ENCODE assay signal across 1 cellular context in the genomic region with DNA sequence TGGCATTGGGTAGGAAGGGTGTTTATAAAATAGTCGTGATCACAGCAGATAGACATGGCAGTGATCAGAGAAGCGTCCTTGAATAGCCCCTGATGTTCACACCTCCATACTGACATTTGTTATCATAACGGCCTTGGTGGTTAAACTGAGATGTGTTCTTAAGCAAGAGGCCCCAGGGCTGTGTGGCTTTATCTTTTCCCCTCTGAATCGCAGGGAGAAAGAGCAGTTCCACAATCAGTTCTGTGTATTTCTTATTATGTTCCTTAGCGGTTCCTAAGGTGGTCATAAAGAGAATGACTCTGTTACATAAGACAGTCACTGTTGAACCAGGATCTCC.
A peak's percentile ranks its signal among the peaks of the same experiment; 100 is the strongest.
TF ChIP-seq lines count a peak whose summit lies in the region.

No MANE protein-coding gene starts in this region.

TF ChIP-seq in HEK293, 187 proteins besides CTCF, POLR2A, EP300 and RAD21 (continued from another document):
- TF ChIP-seq ZNF561 (tag by site-specific recombination; IDR thresholded peaks at IDR 0.05; ENCODE audit: borderline replicate concordance), result 0 out of 2 replicates have a peak, but pooled peaks have one; percentile 9
- TF ChIP-seq ZNF571 (tag by site-specific recombination; IDR thresholded peaks at IDR 0.05), result no peak
- no peak for TF ChIP-seq ZSCAN30 (tag by site-specific recombination; IDR thresholded peaks at IDR 0.05)
- TF ChIP-seq, protein P1, sequence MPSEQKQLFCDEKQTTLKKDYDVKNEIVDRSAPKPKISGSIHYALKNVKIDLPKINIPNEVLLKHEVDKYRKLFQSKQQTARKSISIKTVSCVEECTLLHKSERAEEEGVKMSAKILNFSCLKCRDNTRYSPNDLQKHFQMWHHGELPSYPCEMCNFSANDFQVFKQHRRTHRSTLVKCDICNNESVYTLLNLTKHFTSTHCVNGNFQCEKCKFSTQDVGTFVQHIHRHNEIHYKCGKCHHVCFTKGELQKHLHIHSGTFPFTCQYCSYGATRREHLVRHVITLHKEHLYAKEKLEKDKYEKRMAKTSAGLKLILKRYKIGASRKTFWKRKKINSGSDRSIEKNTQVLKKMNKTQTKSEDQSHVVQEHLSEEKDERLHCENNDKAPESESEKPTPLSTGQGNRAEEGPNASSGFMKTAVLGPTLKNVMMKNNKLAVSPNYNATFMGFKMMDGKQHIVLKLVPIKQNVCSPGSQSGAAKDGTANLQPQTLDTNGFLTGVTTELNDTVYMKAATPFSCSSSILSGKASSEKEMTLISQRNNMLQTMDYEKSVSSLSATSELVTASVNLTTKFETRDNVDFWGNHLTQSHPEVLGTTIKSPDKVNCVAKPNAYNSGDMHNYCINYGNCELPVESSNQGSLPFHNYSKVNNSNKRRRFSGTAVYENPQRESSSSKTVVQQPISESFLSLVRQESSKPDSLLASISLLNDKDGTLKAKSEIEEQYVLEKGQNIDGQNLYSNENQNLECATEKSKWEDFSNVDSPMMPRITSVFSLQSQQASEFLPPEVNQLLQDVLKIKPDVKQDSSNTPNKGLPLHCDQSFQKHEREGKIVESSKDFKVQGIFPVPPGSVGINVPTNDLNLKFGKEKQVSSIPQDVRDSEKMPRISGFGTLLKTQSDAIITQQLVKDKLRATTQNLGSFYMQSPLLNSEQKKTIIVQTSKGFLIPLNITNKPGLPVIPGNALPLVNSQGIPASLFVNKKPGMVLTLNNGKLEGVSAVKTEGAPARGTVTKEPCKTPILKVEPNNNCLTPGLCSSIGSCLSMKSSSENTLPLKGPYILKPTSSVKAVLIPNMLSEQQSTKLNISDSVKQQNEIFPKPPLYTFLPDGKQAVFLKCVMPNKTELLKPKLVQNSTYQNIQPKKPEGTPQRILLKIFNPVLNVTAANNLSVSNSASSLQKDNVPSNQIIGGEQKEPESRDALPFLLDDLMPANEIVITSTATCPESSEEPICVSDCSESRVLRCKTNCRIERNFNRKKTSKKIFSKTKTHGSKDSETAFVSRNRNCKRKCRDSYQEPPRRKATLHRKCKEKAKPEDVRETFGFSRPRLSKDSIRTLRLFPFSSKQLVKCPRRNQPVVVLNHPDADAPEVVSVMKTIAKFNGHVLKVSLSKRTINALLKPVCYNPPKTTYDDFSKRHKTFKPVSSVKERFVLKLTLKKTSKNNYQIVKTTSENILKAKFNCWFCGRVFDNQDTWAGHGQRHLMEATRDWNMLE (tag by site-specific recombination; conservative IDR thresholded peaks at IDR 0.05; ENCODE audit: low read depth), result no peak
- TF ChIP-seq ZNF366 (tag by site-specific recombination; conservative IDR thresholded peaks at IDR 0.05), result 0 out of 2 replicates have a peak, but pooled peaks have one; percentile 6
